In the genomic region with DNA sequence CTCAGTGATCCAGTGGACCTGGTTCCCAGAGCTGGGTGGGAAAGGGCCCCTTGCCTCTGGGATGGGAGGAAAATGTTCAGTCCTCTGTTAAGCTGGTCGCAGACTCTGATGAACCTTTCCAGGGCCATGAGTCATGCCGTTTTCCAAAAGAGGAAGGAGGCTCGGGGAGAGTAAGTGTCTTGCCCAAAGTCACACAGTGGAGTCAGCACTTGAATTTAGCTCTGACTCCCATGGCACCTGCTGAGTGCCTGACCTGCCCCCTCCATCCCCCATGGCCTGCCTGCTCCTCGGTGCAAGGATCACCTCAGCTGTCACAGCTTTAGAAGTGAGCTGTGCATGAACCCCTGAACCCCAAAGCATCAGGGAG, we compare ENCODE assay signal across 1 cellular context.
TF ChIP-seq lines count a peak whose summit lies in the region.

No MANE protein-coding gene starts in this region.

TF ChIP-seq in HepG2, 621 proteins besides CTCF, POLR2A, EP300 and RAD21 (continued from another document):
- no peak for TF ChIP-seq DNMT1 (CRISPR knock-in tag; IDR thresholded peaks at IDR 0.05)
- no peak for TF ChIP-seq CEBPG (CRISPR knock-in tag; IDR thresholded peaks at IDR 0.05)
- no peak for TF ChIP-seq ZNF235 (CRISPR knock-in tag; IDR thresholded peaks at IDR 0.05; ENCODE audit: borderline replicate concordance)
- no peak for TF ChIP-seq CSRNP2 (CRISPR knock-in tag; conservative IDR thresholded peaks at IDR 0.05; ENCODE audit: low read depth)
- no peak for TF ChIP-seq MYC (CRISPR knock-in tag; IDR thresholded peaks at IDR 0.05; ENCODE audit: borderline replicate concordance)
- no peak for TF ChIP-seq NFE2 (CRISPR knock-in tag; IDR thresholded peaks at IDR 0.05)
